Comparison of ENCODE assay signal across 1 cellular context in the genomic region with DNA sequence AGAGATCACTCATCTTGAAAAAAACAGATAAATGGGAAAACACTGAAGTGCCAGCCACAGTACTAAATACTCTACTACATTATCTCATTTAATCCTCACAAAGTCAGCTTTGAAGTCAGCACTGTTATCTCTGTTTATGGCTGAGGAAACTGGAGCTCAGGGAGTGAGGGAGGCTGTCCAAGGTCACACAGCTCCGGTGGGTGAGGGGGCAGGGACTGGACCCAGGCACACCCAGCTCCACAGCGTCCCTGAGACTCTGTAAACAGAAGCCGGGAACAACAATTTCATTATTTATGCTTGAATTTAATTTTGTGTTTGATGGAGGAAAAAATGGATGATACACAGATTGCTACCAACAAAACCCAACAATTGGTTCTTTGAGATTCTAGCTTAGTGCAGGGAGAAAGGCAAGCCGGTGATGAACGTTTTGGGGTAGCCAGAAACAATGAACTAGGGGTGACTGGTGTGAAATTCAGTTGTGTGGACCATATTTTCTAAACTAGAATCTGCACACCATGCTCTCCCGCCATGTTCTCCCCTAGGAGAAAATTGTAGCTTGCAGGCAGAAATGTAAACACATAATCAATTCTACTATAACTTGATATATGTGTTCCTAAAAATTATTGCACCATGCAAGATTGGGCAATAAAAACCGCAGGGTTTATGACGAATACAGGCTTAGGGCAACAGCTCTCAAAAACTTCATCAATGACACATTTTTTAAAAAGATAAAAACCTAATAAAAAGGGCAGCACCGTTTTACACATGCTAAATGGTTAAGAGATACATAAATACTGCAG.
TF ChIP-seq lines count a peak whose summit lies in the region.

A gene with protein sequence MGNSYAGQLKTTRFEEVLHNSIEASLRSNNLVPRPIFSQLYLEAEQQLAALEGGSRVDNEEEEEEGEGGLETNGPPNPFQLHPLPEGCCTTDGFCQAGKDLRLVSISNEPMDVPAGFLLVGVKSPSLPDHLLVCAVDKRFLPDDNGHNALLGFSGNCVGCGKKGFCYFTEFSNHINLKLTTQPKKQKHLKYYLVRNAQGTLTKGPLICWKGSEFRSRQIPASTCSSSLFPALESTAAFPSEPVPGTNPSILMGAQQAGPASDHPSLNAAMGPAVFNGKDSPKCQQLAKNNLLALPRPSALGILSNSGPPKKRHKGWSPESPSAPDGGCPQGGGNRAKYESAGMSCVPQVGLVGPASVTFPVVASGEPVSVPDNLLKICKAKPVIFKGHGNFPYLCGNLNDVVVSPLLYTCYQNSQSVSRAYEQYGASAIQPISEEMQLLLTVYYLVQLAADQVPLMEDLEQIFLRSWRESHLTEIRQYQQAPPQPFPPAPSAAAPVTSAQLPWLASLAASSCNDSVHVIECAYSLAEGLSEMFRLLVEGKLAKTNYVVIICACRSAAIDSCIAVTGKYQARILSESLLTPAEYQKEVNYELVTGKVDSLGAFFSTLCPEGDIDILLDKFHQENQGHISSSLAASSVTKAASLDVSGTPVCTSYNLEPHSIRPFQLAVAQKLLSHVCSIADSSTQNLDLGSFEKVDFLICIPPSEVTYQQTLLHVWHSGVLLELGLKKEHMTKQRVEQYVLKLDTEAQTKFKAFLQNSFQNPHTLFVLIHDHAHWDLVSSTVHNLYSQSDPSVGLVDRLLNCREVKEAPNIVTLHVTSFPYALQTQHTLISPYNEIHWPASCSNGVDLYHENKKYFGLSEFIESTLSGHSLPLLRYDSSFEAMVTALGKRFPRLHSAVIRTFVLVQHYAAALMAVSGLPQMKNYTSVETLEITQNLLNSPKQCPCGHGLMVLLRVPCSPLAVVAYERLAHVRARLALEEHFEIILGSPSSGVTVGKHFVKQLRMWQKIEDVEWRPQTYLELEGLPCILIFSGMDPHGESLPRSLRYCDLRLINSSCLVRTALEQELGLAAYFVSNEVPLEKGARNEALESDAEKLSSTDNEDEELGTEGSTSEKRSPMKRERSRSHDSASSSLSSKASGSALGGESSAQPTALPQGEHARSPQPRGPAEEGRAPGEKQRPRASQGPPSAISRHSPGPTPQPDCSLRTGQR (N-terminal part only) (plus strand): TSS at position 768 of the 800 bp plus-strand sequence. CDS start 22,570 bp downstream, outside the sequence.

TF ChIP-seq in HepG2, 621 proteins besides CTCF, POLR2A, EP300 and RAD21 (continued from another document and continues in another):
- TF ChIP-seq, protein P1, sequence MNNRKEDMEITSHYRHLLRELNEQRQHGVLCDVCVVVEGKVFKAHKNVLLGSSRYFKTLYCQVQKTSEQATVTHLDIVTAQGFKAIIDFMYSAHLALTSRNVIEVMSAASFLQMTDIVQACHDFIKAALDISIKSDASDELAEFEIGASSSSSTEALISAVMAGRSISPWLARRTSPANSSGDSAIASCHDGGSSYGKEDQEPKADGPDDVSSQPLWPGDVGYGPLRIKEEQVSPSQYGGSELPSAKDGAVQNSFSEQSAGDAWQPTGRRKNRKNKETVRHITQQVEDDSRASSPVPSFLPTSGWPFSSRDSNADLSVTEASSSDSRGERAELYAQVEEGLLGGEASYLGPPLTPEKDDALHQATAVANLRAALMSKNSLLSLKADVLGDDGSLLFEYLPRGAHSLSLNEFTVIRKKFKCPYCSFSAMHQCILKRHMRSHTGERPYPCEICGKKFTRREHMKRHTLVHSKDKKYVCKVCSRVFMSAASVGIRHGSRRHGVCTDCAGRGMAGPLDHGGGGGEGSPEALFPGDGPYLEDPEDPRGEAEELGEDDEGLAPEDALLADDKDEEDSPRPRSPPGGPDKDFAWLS (CRISPR knock-in tag; IDR thresholded peaks at IDR 0.05; ENCODE audit: borderline replicate concordance), result no peak
- peak; percentile 45; the same call in 1 of the 2 replicates for TF ChIP-seq ZSCAN29 (CRISPR knock-in tag; conservative IDR thresholded peaks at IDR 0.05)
- TF ChIP-seq ZNF792 (CRISPR knock-in tag; IDR thresholded peaks at IDR 0.05), result peak; percentile 52; the same call in 1 of the 2 replicates
- no peak for TF ChIP-seq ZFP36 (IDR thresholded peaks at IDR 0.05; ENCODE audit: borderline replicate concordance, low read depth, low read length, partially characterized antibody)
- TF ChIP-seq, protein P2, sequence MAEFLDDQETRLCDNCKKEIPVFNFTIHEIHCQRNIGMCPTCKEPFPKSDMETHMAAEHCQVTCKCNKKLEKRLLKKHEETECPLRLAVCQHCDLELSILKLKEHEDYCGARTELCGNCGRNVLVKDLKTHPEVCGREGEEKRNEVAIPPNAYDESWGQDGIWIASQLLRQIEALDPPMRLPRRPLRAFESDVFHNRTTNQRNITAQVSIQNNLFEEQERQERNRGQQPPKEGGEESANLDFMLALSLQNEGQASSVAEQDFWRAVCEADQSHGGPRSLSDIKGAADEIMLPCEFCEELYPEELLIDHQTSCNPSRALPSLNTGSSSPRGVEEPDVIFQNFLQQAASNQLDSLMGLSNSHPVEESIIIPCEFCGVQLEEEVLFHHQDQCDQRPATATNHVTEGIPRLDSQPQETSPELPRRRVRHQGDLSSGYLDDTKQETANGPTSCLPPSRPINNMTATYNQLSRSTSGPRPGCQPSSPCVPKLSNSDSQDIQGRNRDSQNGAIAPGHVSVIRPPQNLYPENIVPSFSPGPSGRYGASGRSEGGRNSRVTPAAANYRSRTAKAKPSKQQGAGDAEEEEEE (CRISPR knock-in tag; IDR thresholded peaks at IDR 0.05; ENCODE audit: borderline replicate concordance), result no peak
- TF ChIP-seq, protein P3, sequence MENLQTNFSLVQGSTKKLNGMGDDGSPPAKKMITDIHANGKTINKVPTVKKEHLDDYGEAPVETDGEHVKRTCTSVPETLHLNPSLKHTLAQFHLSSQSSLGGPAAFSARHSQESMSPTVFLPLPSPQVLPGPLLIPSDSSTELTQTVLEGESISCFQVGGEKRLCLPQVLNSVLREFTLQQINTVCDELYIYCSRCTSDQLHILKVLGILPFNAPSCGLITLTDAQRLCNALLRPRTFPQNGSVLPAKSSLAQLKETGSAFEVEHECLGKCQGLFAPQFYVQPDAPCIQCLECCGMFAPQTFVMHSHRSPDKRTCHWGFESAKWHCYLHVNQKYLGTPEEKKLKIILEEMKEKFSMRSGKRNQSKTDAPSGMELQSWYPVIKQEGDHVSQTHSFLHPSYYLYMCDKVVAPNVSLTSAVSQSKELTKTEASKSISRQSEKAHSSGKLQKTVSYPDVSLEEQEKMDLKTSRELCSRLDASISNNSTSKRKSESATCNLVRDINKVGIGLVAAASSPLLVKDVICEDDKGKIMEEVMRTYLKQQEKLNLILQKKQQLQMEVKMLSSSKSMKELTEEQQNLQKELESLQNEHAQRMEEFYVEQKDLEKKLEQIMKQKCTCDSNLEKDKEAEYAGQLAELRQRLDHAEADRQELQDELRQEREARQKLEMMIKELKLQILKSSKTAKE (CRISPR knock-in tag; IDR thresholded peaks at IDR 0.05; ENCODE audit: borderline replicate concordance), result no peak; the same call in 1 of the 2 replicates
- TF ChIP-seq ZNF839 (CRISPR knock-in tag; IDR thresholded peaks at IDR 0.05; ENCODE audit: borderline replicate concordance), result no peak
- no peak for TF ChIP-seq ARNT (IDR thresholded peaks at IDR 0.05)
- peak; percentile 83 for TF ChIP-seq FOXA3 (CRISPR knock-in tag; IDR thresholded peaks at IDR 0.05)
- TF ChIP-seq, protein P4, sequence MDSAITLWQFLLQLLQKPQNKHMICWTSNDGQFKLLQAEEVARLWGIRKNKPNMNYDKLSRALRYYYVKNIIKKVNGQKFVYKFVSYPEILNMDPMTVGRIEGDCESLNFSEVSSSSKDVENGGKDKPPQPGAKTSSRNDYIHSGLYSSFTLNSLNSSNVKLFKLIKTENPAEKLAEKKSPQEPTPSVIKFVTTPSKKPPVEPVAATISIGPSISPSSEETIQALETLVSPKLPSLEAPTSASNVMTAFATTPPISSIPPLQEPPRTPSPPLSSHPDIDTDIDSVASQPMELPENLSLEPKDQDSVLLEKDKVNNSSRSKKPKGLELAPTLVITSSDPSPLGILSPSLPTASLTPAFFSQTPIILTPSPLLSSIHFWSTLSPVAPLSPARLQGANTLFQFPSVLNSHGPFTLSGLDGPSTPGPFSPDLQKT (CRISPR knock-in tag; IDR thresholded peaks at IDR 0.05; ENCODE audit: borderline replicate concordance), result no peak
- no peak for TF ChIP-seq ZNF235 (CRISPR knock-in tag; IDR thresholded peaks at IDR 0.05; ENCODE audit: borderline replicate concordance)
- TF ChIP-seq PAX8 (CRISPR knock-in tag; IDR thresholded peaks at IDR 0.05; ENCODE audit: borderline replicate concordance), result no peak
- TF ChIP-seq, protein P5, sequence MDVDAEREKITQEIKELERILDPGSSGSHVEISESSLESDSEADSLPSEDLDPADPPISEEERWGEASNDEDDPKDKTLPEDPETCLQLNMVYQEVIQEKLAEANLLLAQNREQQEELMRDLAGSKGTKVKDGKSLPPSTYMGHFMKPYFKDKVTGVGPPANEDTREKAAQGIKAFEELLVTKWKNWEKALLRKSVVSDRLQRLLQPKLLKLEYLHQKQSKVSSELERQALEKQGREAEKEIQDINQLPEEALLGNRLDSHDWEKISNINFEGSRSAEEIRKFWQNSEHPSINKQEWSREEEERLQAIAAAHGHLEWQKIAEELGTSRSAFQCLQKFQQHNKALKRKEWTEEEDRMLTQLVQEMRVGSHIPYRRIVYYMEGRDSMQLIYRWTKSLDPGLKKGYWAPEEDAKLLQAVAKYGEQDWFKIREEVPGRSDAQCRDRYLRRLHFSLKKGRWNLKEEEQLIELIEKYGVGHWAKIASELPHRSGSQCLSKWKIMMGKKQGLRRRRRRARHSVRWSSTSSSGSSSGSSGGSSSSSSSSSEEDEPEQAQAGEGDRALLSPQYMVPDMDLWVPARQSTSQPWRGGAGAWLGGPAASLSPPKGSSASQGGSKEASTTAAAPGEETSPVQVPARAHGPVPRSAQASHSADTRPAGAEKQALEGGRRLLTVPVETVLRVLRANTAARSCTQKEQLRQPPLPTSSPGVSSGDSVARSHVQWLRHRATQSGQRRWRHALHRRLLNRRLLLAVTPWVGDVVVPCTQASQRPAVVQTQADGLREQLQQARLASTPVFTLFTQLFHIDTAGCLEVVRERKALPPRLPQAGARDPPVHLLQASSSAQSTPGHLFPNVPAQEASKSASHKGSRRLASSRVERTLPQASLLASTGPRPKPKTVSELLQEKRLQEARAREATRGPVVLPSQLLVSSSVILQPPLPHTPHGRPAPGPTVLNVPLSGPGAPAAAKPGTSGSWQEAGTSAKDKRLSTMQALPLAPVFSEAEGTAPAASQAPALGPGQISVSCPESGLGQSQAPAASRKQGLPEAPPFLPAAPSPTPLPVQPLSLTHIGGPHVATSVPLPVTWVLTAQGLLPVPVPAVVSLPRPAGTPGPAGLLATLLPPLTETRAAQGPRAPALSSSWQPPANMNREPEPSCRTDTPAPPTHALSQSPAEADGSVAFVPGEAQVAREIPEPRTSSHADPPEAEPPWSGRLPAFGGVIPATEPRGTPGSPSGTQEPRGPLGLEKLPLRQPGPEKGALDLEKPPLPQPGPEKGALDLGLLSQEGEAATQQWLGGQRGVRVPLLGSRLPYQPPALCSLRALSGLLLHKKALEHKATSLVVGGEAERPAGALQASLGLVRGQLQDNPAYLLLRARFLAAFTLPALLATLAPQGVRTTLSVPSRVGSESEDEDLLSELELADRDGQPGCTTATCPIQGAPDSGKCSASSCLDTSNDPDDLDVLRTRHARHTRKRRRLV (CRISPR knock-in tag; IDR thresholded peaks at IDR 0.05), result no peak
- no peak for TF ChIP-seq ZNF333 (CRISPR knock-in tag; IDR thresholded peaks at IDR 0.05; ENCODE audit: borderline replicate concordance)
- no peak for TF ChIP-seq CCAR2 (optimal IDR thresholded peaks at IDR 0.05; ENCODE audit: low read depth, low read length)
- TF ChIP-seq, protein P6, sequence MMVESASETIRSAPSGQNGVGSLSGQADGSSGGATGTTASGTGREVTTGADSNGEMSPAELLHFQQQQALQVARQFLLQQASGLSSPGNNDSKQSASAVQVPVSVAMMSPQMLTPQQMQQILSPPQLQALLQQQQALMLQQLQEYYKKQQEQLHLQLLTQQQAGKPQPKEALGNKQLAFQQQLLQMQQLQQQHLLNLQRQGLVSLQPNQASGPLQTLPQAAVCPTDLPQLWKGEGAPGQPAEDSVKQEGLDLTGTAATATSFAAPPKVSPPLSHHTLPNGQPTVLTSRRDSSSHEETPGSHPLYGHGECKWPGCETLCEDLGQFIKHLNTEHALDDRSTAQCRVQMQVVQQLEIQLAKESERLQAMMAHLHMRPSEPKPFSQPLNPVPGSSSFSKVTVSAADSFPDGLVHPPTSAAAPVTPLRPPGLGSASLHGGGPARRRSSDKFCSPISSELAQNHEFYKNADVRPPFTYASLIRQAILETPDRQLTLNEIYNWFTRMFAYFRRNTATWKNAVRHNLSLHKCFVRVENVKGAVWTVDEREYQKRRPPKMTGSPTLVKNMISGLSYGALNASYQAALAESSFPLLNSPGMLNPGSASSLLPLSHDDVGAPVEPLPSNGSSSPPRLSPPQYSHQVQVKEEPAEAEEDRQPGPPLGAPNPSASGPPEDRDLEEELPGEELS (CRISPR knock-in tag; IDR thresholded peaks at IDR 0.05), result peak; percentile 98
- TF ChIP-seq, protein P7, sequence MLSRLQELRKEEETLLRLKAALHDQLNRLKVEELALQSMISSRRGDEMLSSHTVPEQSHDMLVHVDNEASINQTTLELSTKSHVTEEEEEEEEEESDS (CRISPR knock-in tag; IDR thresholded peaks at IDR 0.05; ENCODE audit: borderline replicate concordance), result no peak
- TF ChIP-seq CHD2 (IDR thresholded peaks at IDR 0.05; ENCODE audit: low read depth, low read length), result no peak
- no peak for TF ChIP-seq HNRNPL (IDR thresholded peaks at IDR 0.05; ENCODE audit: low read depth, low read length)
- TF ChIP-seq MTA3 (CRISPR knock-in tag; IDR thresholded peaks at IDR 0.05), result no peak
- no peak for TF ChIP-seq FIP1L1 (IDR thresholded peaks at IDR 0.05; ENCODE audit: borderline replicate concordance, insufficient read depth, low read depth, low read length)
- TF ChIP-seq ZNF678 (CRISPR knock-in tag; IDR thresholded peaks at IDR 0.05), result no peak
- TF ChIP-seq, protein P8, sequence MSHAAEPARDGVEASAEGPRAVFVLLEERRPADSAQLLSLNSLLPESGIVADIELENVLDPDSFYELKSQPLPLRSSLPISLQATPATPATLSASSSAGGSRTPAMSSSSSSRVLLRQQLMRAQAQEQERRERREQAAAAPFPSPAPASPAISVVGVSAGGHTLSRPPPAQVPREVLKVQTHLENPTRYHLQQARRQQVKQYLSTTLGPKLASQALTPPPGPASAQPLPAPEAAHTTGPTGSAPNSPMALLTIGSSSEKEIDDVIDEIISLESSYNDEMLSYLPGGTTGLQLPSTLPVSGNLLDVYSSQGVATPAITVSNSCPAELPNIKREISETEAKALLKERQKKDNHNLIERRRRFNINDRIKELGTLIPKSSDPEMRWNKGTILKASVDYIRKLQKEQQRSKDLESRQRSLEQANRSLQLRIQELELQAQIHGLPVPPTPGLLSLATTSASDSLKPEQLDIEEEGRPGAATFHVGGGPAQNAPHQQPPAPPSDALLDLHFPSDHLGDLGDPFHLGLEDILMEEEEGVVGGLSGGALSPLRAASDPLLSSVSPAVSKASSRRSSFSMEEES (CRISPR knock-in tag; IDR thresholded peaks at IDR 0.05), result no peak
- TF ChIP-seq, protein P9, sequence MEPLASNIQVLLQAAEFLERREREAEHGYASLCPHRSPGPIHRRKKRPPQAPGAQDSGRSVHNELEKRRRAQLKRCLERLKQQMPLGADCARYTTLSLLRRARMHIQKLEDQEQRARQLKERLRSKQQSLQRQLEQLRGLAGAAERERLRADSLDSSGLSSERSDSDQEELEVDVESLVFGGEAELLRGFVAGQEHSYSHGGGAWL (CRISPR knock-in tag; IDR thresholded peaks at IDR 0.05), result no peak
- TF ChIP-seq NFIB (CRISPR knock-in tag; IDR thresholded peaks at IDR 0.05; ENCODE audit: borderline replicate concordance), result no peak
- TF ChIP-seq NPAS2 (CRISPR knock-in tag; IDR thresholded peaks at IDR 0.05; ENCODE audit: borderline replicate concordance), result no peak
- TF ChIP-seq ZNF33A (CRISPR knock-in tag; IDR thresholded peaks at IDR 0.05; ENCODE audit: borderline replicate concordance), result no peak
- TF ChIP-seq SP140L (CRISPR knock-in tag; IDR thresholded peaks at IDR 0.05; ENCODE audit: borderline replicate concordance), result no peak
- peak; percentile 78 for TF ChIP-seq PHF21A (CRISPR knock-in tag; IDR thresholded peaks at IDR 0.05)
- peak; percentile 90 for TF ChIP-seq DPF2 (CRISPR knock-in tag; IDR thresholded peaks at IDR 0.05; ENCODE audit: borderline replicate concordance, low read depth)
- TF ChIP-seq BHLHE40 (IDR thresholded peaks at IDR 0.05; ENCODE audit: low read length), result no peak
- TF ChIP-seq ZNF343 (CRISPR knock-in tag; IDR thresholded peaks at IDR 0.05), result no peak
